8 cellular contexts compared by ENCODE assay signal in the genomic region with DNA sequence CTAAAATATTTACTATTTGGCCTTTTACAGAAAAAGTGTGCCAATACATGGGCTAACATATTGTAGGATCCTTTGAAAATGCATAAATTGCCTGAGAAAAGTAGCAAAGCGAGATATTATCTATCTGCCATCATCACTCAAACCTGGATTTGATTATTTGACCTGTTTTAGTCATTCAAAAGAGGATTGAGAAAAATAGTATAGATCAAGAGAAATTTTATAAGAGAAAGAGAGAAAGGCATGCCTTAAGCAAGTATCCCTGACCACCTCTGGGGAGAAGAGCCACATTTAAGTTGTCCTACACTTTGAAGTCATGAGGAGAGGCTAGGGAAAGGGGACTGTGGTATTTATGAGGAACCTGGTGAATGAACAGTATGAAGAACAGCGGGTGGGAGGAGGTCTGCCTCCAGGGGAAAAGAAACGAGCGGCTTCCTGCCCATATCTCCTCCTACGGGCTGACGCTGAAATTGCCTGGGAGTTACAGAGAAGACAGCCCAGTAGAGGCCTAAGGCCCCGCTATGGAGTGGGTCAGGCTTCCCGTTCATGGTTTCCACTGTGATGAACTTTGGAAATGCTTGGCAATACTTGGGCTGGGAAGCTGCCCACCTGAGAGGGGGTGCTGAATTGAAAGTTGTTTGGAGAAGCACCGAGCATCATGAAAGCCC.
DNase-seq lines count a peak whose midpoint lies in the region; ATAC-seq and TF ChIP-seq lines count a peak whose summit lies in the region.

No MANE protein-coding gene starts in this region.

- no peak for TF ChIP-seq CTCF in epithelial cell of esophagus (IDR thresholded peaks at IDR 0.05; ENCODE audit: insufficient read depth, low read depth, low read length, missing control alignments)
- no peak for TF ChIP-seq CTCF in psoas muscle (IDR thresholded peaks at IDR 0.05)

- intact Hi-C loops in psoas muscle (cut with DNase I): no loop called here

- ATAC-seq in GM18511 (IDR thresholded peaks at IDR 0.05; ENCODE audit: unreplicated experiment): peak; percentile 45
- peak in 3 of 4 donors; percentile 16 to 24 (median 23) for ATAC-seq in psoas muscle
- no peak for ATAC-seq in GM19324 (IDR thresholded peaks at IDR 0.05; ENCODE audit: low FRiP score, unreplicated experiment)
- no peak for ATAC-seq in left lobe of liver
- ATAC-seq in GM19452 (IDR thresholded peaks at IDR 0.05; ENCODE audit: unreplicated experiment): no peak
- ATAC-seq in GM21737 (IDR thresholded peaks at IDR 0.05; ENCODE audit: unreplicated experiment): no peak

- H3K27ac ChIP-seq in psoas muscle: no peak overlapping the region

- H3K9me3 ChIP-seq in psoas muscle: no peaks in the 10 kb centered on the region

- no peaks in the 10 kb centered on the region for H3K36me3 ChIP-seq in psoas muscle (ENCODE audit: insufficient read depth in 1 of 2, low read depth in 1 of 2)

- H3K4me3 ChIP-seq in epithelial cell of esophagus (ENCODE audit: low read length) (no peak overlapping the region), psoas muscle (no peak overlapping the region)

- WGBS in psoas muscle, 3 donors: 50 to 80% (median 64%) methylated on average over 9 of the region's 9 CpGs

- no peaks in the 10 kb centered on the region for H3K4me1 ChIP-seq in psoas muscle

- H3K27me3 ChIP-seq in psoas muscle (ENCODE audit: insufficient read depth in 3 of 3, low read length in 2 of 3): peaks cover 0 to 14% (median 0%) of the 10 kb centered on the region in 3 donors

- DNase-seq in NCI-H69 (lab: John Stamatoyannopoulos, UW): peak; percentile 51
- DNase-seq in epithelial cell of esophagus (ENCODE audit: low read depth): peak; percentile 30
- DNase-seq in psoas muscle: peak; percentile 19 to 49
- no peak for DNase-seq in left lobe of liver (ENCODE audit: low spot score)

Comparison
In these comparisons a context has a peak if more than half of its experiments do, and no peak if none do; other contexts are left out.
1. ATAC-seq: peak in GM18511 (single experiment) and psoas muscle (3 of 4); none in GM19324 (single experiment), left lobe of liver (single experiment), GM19452 (single experiment) and GM21737 (single experiment).